2 cellular contexts compared by ENCODE assay signal in the genomic region with DNA sequence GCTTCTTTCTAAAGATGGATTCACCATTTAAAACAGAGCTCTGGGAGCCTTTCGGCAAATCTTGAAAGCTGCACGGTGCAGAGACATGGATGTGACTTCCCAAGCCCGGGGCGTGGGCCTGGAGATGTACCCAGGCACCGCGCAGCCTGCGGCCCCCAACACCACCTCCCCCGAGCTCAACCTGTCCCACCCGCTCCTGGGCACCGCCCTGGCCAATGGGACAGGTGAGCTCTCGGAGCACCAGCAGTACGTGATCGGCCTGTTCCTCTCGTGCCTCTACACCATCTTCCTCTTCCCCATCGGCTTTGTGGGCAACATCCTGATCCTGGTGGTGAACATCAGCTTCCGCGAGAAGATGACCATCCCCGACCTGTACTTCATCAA.
TF ChIP-seq lines count a peak whose summit lies in the region.

No MANE protein-coding gene starts in this region.

TF ChIP-seq in GM23338, 12 proteins besides CTCF, POLR2A, EP300 and RAD21 (continued from another document):
- TF ChIP-seq, protein P1, sequence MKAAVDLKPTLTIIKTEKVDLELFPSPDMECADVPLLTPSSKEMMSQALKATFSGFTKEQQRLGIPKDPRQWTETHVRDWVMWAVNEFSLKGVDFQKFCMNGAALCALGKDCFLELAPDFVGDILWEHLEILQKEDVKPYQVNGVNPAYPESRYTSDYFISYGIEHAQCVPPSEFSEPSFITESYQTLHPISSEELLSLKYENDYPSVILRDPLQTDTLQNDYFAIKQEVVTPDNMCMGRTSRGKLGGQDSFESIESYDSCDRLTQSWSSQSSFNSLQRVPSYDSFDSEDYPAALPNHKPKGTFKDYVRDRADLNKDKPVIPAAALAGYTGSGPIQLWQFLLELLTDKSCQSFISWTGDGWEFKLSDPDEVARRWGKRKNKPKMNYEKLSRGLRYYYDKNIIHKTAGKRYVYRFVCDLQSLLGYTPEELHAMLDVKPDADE (IDR thresholded peaks at IDR 0.05): no peak
- no peak for TF ChIP-seq REST (IDR thresholded peaks at IDR 0.05; ENCODE audit: unreplicated experiment)
- no peak for TF ChIP-seq ZNF114 (CRISPR knock-in tag; IDR thresholded peaks at IDR 0.05)
- no peak for TF ChIP-seq CREB1 (CRISPR knock-in tag; IDR thresholded peaks at IDR 0.05; ENCODE audit: low read depth)
- TF ChIP-seq ZNF331 (CRISPR knock-in tag; IDR thresholded peaks at IDR 0.05; ENCODE audit: low read depth): no peak
- no peak for TF ChIP-seq EZH2phosphoT487 (IDR thresholded peaks at IDR 0.05; ENCODE audit: unreplicated experiment)
- TF ChIP-seq, protein P2, sequence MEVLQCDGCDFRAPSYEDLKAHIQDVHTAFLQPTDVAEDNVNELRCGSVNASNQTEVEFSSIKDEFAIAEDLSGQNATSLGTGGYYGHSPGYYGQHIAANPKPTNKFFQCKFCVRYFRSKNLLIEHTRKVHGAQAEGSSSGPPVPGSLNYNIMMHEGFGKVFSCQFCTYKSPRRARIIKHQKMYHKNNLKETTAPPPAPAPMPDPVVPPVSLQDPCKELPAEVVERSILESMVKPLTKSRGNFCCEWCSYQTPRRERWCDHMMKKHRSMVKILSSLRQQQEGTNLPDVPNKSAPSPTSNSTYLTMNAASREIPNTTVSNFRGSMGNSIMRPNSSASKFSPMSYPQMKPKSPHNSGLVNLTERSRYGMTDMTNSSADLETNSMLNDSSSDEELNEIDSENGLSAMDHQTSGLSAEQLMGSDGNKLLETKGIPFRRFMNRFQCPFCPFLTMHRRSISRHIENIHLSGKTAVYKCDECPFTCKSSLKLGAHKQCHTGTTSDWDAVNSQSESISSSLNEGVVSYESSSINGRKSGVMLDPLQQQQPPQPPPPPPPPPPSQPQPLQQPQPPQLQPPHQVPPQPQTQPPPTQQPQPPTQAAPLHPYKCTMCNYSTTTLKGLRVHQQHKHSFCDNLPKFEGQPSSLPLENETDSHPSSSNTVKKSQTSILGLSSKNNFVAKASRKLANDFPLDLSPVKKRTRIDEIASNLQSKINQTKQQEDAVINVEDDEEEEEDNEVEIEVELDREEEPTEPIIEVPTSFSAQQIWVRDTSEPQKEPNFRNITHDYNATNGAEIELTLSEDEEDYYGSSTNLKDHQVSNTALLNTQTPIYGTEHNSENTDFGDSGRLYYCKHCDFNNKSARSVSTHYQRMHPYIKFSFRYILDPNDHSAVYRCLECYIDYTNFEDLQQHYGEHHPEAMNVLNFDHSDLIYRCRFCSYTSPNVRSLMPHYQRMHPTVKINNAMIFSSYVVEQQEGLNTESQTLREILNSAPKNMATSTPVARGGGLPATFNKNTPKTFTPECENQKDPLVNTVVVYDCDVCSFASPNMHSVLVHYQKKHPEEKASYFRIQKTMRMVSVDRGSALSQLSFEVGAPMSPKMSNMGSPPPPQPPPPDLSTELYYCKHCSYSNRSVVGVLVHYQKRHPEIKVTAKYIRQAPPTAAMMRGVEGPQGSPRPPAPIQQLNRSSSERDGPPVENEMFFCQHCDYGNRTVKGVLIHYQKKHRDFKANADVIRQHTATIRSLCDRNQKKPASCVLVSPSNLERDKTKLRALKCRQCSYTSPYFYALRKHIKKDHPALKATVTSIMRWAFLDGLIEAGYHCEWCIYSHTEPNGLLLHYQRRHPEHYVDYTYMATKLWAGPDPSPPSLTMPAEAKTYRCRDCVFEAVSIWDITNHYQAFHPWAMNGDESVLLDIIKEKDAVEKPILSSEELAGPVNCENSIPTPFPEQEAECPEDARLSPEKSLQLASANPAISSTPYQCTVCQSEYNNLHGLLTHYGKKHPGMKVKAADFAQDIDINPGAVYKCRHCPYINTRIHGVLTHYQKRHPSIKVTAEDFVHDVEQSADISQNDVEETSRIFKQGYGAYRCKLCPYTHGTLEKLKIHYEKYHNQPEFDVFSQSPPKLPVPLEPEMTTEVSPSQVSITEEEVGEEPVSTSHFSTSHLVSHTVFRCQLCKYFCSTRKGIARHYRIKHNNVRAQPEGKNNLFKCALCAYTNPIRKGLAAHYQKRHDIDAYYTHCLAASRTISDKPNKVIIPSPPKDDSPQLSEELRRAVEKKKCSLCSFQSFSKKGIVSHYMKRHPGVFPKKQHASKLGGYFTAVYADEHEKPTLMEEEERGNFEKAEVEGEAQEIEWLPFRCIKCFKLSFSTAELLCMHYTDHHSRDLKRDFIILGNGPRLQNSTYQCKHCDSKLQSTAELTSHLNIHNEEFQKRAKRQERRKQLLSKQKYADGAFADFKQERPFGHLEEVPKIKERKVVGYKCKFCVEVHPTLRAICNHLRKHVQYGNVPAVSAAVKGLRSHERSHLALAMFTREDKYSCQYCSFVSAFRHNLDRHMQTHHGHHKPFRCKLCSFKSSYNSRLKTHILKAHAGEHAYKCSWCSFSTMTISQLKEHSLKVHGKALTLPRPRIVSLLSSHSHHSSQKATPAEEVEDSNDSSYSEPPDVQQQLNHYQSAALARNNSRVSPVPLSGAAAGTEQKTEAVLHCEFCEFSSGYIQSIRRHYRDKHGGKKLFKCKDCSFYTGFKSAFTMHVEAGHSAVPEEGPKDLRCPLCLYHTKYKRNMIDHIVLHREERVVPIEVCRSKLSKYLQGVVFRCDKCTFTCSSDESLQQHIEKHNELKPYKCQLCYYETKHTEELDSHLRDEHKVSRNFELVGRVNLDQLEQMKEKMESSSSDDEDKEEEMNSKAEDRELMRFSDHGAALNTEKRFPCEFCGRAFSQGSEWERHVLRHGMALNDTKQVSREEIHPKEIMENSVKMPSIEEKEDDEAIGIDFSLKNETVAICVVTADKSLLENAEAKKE (CRISPR knock-in tag; IDR thresholded peaks at IDR 0.05): no peak
- TF ChIP-seq NANOG (IDR thresholded peaks at IDR 0.05; ENCODE audit: borderline replicate concordance): no peak
- no peak for TF ChIP-seq POLR2AphosphoS5 (IDR thresholded peaks at IDR 0.05; ENCODE audit: low read depth)

TF ChIP-seq in WTC11, 78 proteins besides CTCF, POLR2A, EP300 and RAD21 (continued from another document):
- TF ChIP-seq, protein P3, sequence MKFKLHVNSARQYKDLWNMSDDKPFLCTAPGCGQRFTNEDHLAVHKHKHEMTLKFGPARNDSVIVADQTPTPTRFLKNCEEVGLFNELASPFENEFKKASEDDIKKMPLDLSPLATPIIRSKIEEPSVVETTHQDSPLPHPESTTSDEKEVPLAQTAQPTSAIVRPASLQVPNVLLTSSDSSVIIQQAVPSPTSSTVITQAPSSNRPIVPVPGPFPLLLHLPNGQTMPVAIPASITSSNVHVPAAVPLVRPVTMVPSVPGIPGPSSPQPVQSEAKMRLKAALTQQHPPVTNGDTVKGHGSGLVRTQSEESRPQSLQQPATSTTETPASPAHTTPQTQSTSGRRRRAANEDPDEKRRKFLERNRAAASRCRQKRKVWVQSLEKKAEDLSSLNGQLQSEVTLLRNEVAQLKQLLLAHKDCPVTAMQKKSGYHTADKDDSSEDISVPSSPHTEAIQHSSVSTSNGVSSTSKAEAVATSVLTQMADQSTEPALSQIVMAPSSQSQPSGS (CRISPR knock-in tag; IDR thresholded peaks at IDR 0.05; ENCODE audit: borderline replicate concordance, low read depth): no peak
- TF ChIP-seq ZBTB43 (CRISPR knock-in tag; IDR thresholded peaks at IDR 0.05): no peak
- TF ChIP-seq, protein P4, sequence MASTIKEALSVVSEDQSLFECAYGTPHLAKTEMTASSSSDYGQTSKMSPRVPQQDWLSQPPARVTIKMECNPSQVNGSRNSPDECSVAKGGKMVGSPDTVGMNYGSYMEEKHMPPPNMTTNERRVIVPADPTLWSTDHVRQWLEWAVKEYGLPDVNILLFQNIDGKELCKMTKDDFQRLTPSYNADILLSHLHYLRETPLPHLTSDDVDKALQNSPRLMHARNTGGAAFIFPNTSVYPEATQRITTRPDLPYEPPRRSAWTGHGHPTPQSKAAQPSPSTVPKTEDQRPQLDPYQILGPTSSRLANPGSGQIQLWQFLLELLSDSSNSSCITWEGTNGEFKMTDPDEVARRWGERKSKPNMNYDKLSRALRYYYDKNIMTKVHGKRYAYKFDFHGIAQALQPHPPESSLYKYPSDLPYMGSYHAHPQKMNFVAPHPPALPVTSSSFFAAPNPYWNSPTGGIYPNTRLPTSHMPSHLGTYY (CRISPR knock-in tag; IDR thresholded peaks at IDR 0.05): no peak
- no peak for TF ChIP-seq IRF1 (CRISPR knock-in tag; IDR thresholded peaks at IDR 0.05)
